16 cellular contexts compared by ENCODE assay signal in the genomic region with DNA sequence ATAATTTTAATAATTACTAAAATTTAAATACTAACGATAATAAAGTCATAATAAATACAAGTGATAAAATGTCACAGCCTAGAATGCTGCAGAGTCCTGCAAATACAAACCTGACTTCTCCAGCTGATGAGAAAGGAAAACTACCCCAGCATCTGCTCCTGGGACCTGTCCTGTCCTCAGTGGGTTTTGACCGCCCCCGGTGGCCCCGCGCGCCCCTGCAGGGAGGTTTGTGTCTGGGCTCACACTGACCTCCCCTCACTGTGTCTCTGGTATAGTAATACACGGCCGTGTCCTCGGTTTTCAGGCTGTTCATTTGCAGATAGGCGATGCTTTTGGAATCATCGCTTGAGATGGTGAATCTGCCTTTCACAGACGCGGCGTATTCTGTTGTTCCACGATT.
DNase-seq lines count a peak whose midpoint lies in the region; ATAC-seq and TF ChIP-seq lines count a peak whose summit lies in the region.
"Had no signal": no experiment of that assay in that cellular context is flagged by ENCODE, and none has a peak within 500 bp of the region (broad histone marks: within the 10 kb centered on the region; RNA-seq: fewer than 3 reads in every experiment).

No MANE protein-coding gene starts in this region.

- peaks cover 28% of the 10 kb centered on the region for H3K4me1 Mint-ChIP-seq in activated T-cell treated with anti-CD3 and anti-CD28 coated beads, Interleukin-2, amount 50 U/mL, for 24 hours (ENCODE audit: low read depth)
- H3K4me1 Mint-ChIP-seq in activated T-cell treated with anti-CD3 and anti-CD28 coated beads, Interleukin-2, amount 50 U/mL, for 72 hours (ENCODE audit: low read depth) = peaks cover 21% of the 10 kb centered on the region
- H3K4me1 Mint-ChIP-seq: endodermal cell, WTC11 had no signal

- H3K27me3 ChIP-seq in smooth muscle cell (ENCODE audit: low read depth) = no peaks in the 10 kb centered on the region
- H3K27me3 ChIP-seq: ascending aorta, vagina had no signal

- no peak overlapping the region for H3K9ac ChIP-seq in smooth muscle cell (ENCODE audit: low read depth)

- no peaks in the 10 kb centered on the region for H3K36me3 Mint-ChIP-seq in activated T-cell treated with anti-CD3 and anti-CD28 coated beads, Interleukin-2, amount 50 U/mL, for 24 hours (ENCODE audit: low read depth)
- no peaks in the 10 kb centered on the region for H3K36me3 Mint-ChIP-seq in activated T-cell treated with anti-CD3 and anti-CD28 coated beads, Interleukin-2, amount 50 U/mL, for 72 hours (ENCODE audit: insufficient read depth in 2 of 2)
- H3K36me3 Mint-ChIP-seq: CD8-positive, alpha-beta memory T cell had no signal

- no peaks in the 10 kb centered on the region for H4K20me1 ChIP-seq in smooth muscle cell (ENCODE audit: low read depth)

- peaks cover 2% of the 10 kb centered on the region for H3K9me3 Mint-ChIP-seq in activated T-cell treated with anti-CD3 and anti-CD28 coated beads, Interleukin-2, amount 50 U/mL, for 24 hours
- H3K9me3 Mint-ChIP-seq in activated T-cell treated with anti-CD3 and anti-CD28 coated beads, Interleukin-2, amount 50 U/mL, for 72 hours = no peaks in the 10 kb centered on the region

- H3K36me3 ChIP-seq in smooth muscle cell (ENCODE audit: low read depth) = no peaks in the 10 kb centered on the region
- H3K36me3 ChIP-seq: ascending aorta, vagina had no signal

- peaks cover 9% of the 10 kb centered on the region for H3K27me3 Mint-ChIP-seq in activated T-cell treated with anti-CD3 and anti-CD28 coated beads, Interleukin-2, amount 50 U/mL, for 24 hours
- H3K27me3 Mint-ChIP-seq in activated T-cell treated with anti-CD3 and anti-CD28 coated beads, Interleukin-2, amount 50 U/mL, for 72 hours (ENCODE audit: low read depth) = peaks cover 23% of the 10 kb centered on the region

- peak; percentile 30 for DNase-seq in activated T-cell treated with anti-CD3 and anti-CD28 coated beads for 48 hours (ENCODE audit: low read depth)
- no peak for DNase-seq in activated T-cell treated with anti-CD3 and anti-CD28 coated beads, Interleukin-2, amount 50 U/mL, for 24 hours
- DNase-seq in NAMALWA (ENCODE audit: low spot score) = peak; percentile 59
- peak; percentile 51 to 52 for DNase-seq in activated T-cell treated with anti-CD3 and anti-CD28 coated beads, Interleukin-2, amount 50 U/mL, for 72 hours
- DNase-seq in stimulated activated CD8-positive, alpha-beta memory T cell treated with anti-CD3 and anti-CD28 coated beads, Interleukin-4, amount 100 ng/mL, for 24 hours (ENCODE audit: low read depth) = peak; percentile 17
- no peak for DNase-seq in smooth muscle cell (lab: John Stamatoyannopoulos, UW; ENCODE audit: unreplicated experiment)
- no peak for DNase-seq in NCI-H69 (lab: John Stamatoyannopoulos, UW)
- DNase-seq: endodermal cell, SHP77 treated with DMSO at 0.1 percent for 48 hours had no signal

- H2AFZ ChIP-seq in smooth muscle cell (ENCODE audit: low read depth) = no peak overlapping the region

- H3K27ac Mint-ChIP-seq in activated T-cell treated with anti-CD3 and anti-CD28 coated beads, Interleukin-2, amount 50 U/mL, for 24 hours = no peak overlapping the region
- H3K27ac Mint-ChIP-seq in activated T-cell treated with anti-CD3 and anti-CD28 coated beads, Interleukin-2, amount 50 U/mL, for 72 hours = no peak overlapping the region
- H3K27ac Mint-ChIP-seq: endodermal cell, WTC11 had no signal

- no peaks in the 10 kb centered on the region for H3K79me2 ChIP-seq in smooth muscle cell (ENCODE audit: low read depth)

- no peak overlapping the region for H3K4me2 ChIP-seq in smooth muscle cell

- no peaks in the 10 kb centered on the region for H3F3A ChIP-seq in smooth muscle cell (ENCODE audit: low read depth)

- H3K4me3 ChIP-seq in smooth muscle cell = no peak overlapping the region
- H3K4me3 ChIP-seq: ascending aorta, GM12878, lung, vagina had no signal

- no peak overlapping the region for H3K27ac ChIP-seq in smooth muscle cell (ENCODE audit: low read depth)
- H3K27ac ChIP-seq: ascending aorta, vagina had no signal

- WGBS in smooth muscle cell (ENCODE audit: low lambda C conversion rate) = 88% methylated on average over 15 of the region's 15 CpGs

- ATAC-seq in activated T-cell treated with anti-CD3 and anti-CD28 coated beads, Interleukin-2, amount 50 U/mL, for 72 hours (replicated peaks in 1 of 2) = no peak
- ATAC-seq in HG03342 (IDR thresholded peaks at IDR 0.05; ENCODE audit: unreplicated experiment) = no peak
- ATAC-seq: GM12878, WTC11 had no signal

- no peak overlapping the region for H3K4me3 Mint-ChIP-seq in activated T-cell treated with anti-CD3 and anti-CD28 coated beads, Interleukin-2, amount 50 U/mL, for 24 hours
- H3K4me3 Mint-ChIP-seq in activated T-cell treated with anti-CD3 and anti-CD28 coated beads, Interleukin-2, amount 50 U/mL, for 72 hours = no peak overlapping the region
- H3K4me3 Mint-ChIP-seq: endodermal cell, WTC11 had no signal

- no peaks in the 10 kb centered on the region for H3K4me1 ChIP-seq in smooth muscle cell (ENCODE audit: low read depth)
- H3K4me1 ChIP-seq: ascending aorta, vagina had no signal

- H3K9me3 ChIP-seq in smooth muscle cell (replicated peaks; ENCODE audit: low read depth) = peaks cover 7% of the 10 kb centered on the region
- H3K9me3 ChIP-seq: ascending aorta, vagina had no signal

- no peak for TF ChIP-seq CTCF in smooth muscle cell (IDR thresholded peaks at IDR 0.05; ENCODE audit: borderline replicate concordance, insufficient read depth, poor library complexity, severe bottlenecking)

Comparison
In these comparisons a context has a peak if more than half of its experiments do, and no peak if none do; other contexts are left out.
1. DNase-seq: peak in activated T-cell treated with anti-CD3 and anti-CD28 coated beads for 48 hours (single experiment), NAMALWA (single experiment), activated T-cell treated with anti-CD3 and anti-CD28 coated beads, Interleukin-2, amount 50 U/mL, for 72 hours (2 of 2) and stimulated activated CD8-positive, alpha-beta memory T cell treated with anti-CD3 and anti-CD28 coated beads, Interleukin-4, amount 100 ng/mL, for 24 hours (single experiment); none in activated T-cell treated with anti-CD3 and anti-CD28 coated beads, Interleukin-2, amount 50 U/mL, for 24 hours (single experiment), smooth muscle cell (single experiment) and NCI-H69 (single experiment).